ENCODE assay signal across 18 cellular contexts in the genomic region with DNA sequence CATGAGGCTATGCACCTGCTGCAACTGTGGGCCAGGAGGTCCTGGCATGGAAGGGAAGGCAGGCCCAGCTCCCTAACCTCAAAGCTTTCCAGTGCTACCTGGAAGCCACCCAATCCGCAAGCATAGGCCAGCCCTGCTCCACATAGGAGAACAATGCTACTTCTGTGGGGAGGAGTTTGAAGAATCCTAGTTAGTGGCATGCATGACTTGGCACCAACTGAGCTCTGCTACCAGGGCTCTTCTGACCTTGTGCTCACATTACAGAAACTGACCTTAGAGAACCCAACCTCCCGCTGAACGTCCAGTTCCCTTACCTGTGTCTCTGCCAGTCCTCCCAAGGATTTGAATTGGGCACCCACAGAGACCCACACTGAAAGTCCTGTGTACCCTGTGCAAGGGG. TPM values are rescaled to one million over a fixed set of nuclear protein-coding genes. Genes with fewer than 3 reads are reported as not detected.
DNase-seq lines count a peak whose midpoint lies in the region; ATAC-seq, FAIRE-seq and TF ChIP-seq lines count a peak whose summit lies in the region.
"Had no signal": no experiment of that assay in that cellular context is flagged by ENCODE, and none has a peak within 500 bp of the region (broad histone marks: within the 10 kb centered on the region; RNA-seq: fewer than 3 reads in every experiment).

No MANE protein-coding gene starts in this region.

- POLR2A ChIA-PET in HepG2 (lab: Yijun Ruan, JAX): no interaction called here
- POLR2A ChIA-PET in CD8-positive, alpha-beta memory T cell (lab: Charles Lee): no interaction called here

- no peaks in the 10 kb centered on the region for H3K4me1 Mint-ChIP-seq in CD8-positive, alpha-beta memory T cell
- peaks cover 3% of the 10 kb centered on the region; the same call in 1 of the 3 replicates for H3K4me1 Mint-ChIP-seq in GM23338
- H3K4me1 Mint-ChIP-seq: CD4-positive, alpha-beta memory T cell had no signal

- TF ChIP-seq CTCF in right lobe of liver (IDR thresholded peaks at IDR 0.05) (no peak), HepG2 (CRISPR knock-in tag; IDR thresholded peaks at IDR 0.05) (no peak), left ventricle myocardium inferior (IDR thresholded peaks at IDR 0.05; ENCODE audit: borderline replicate concordance) (no peak), GM23338 (conservative IDR thresholded peaks at IDR 0.05; ENCODE audit: low read depth in 2 of 2) (no peak)

- H3K27ac ChIP-seq in right lobe of liver: no peak overlapping the region
- no peak overlapping the region for H3K27ac ChIP-seq in HepG2 (ENCODE audit: extremely low read length, insufficient read depth, low read length)
- H3K27ac ChIP-seq in left ventricle myocardium inferior (replicated peaks): peak overlapping the region; percentile 90
- H3K27ac ChIP-seq in CD8-positive, alpha-beta memory T cell (ENCODE audit: low read depth, low read length): no peak overlapping the region
- no peak overlapping the region for H3K27ac ChIP-seq in GM23338 (ENCODE audit: low read depth)
- H3K27ac ChIP-seq: GM23248, HL-60 had no signal

- H3K79me2 ChIP-seq in HepG2 (ENCODE audit: insufficient read depth, low read length): no peaks in the 10 kb centered on the region
- H3K79me2 ChIP-seq in GM23338 (replicated peaks; ENCODE audit: insufficient read depth): no peaks in the 10 kb centered on the region

- intact Hi-C loops in right lobe of liver (cut with DNase I): no loop called here
- intact Hi-C loops in HepG2 (cut with micrococcal nuclease; ENCODE audit: unreplicated experiment): no loop called here
- intact Hi-C loops in left ventricle myocardium inferior (cut with micrococcal nuclease): no loop called here

- in situ Hi-C loops in HepG2 (cut with HindIII; ENCODE audit: extremely low pct_ligation_motif_present, low pct_unique_long_range_greater_than_20kb): no loop called here

- H3K4me1 ChIP-seq in right lobe of liver (peaks cover 0 to 6% (median 0%) of the 10 kb centered on the region in 4 donors), HepG2 (ENCODE audit: insufficient read depth, low read length) (no peaks in the 10 kb centered on the region), left ventricle myocardium inferior (peaks cover 68% of the 10 kb centered on the region), GM23338 (ENCODE audit: insufficient read depth) (no peaks in the 10 kb centered on the region)
- H3K4me1 ChIP-seq in CD8-positive, alpha-beta memory T cell (ENCODE audit: insufficient read depth, low read length): no peaks in the 10 kb centered on the region

- H4K20me1 ChIP-seq in HepG2 (ENCODE audit: insufficient read depth, low read length): no peaks in the 10 kb centered on the region
- peaks cover 14% of the 10 kb centered on the region; the same call in 1 of the 2 replicates for H4K20me1 ChIP-seq in GM23338 (replicated peaks; ENCODE audit: insufficient read depth)

- TF ChIP-seq EP300 in HepG2 (IDR thresholded peaks at IDR 0.05; ENCODE audit: low read depth in 2 of 2, low read length in 2 of 2) (no peak), HepG2 (CRISPR knock-in tag; IDR thresholded peaks at IDR 0.05; ENCODE audit: borderline replicate concordance) (no peak)

- FAIRE-seq in HepG2 (lab: Jason Lieb, UNC): no peak
- FAIRE-seq: D721Med, HTR-8/SVneo had no signal

- no peaks in the 10 kb centered on the region for H3K9me3 Mint-ChIP-seq in CD8-positive, alpha-beta memory T cell
- H3K9me3 Mint-ChIP-seq in GM23338: no peaks in the 10 kb centered on the region
- H3K9me3 Mint-ChIP-seq: CD4-positive, alpha-beta memory T cell had no signal

- no peaks in the 10 kb centered on the region for H3K27me3 Mint-ChIP-seq in CD8-positive, alpha-beta memory T cell
- peaks cover 3% of the 10 kb centered on the region for H3K27me3 Mint-ChIP-seq in GM23338 (ENCODE audit: insufficient read depth, low read depth, poor library complexity)
- H3K27me3 Mint-ChIP-seq: CD4-positive, alpha-beta memory T cell had no signal

- no peak overlapping the region for H2AFZ ChIP-seq in HepG2 (ENCODE audit: low read length)
- no peak overlapping the region for H2AFZ ChIP-seq in GM23338
- H2AFZ ChIP-seq: GM23248 had no signal

- no peak overlapping the region for H3K27ac Mint-ChIP-seq in CD8-positive, alpha-beta memory T cell
- no peak overlapping the region for H3K27ac Mint-ChIP-seq in GM23338

- no peaks in the 10 kb centered on the region for H3F3A ChIP-seq in GM23338 (replicated peaks; ENCODE audit: low read depth)

- WGBS in right lobe of liver (ENCODE audit: insufficient coverage, low coverage, low lambda C conversion rate, missing lambda C conversion rate): 28% methylated on average over 2 of the region's 3 CpGs
- 100% methylated on average over 3 of the region's 3 CpGs for WGBS in HepG2 (ENCODE audit: low lambda C conversion rate)

- H3K4me2 ChIP-seq in HepG2 (ENCODE audit: low read depth, low read length) (no peak overlapping the region), GM23338 (no peak overlapping the region)

- H3K9ac ChIP-seq in HepG2 (ENCODE audit: insufficient read depth, low read depth, low read length): no peak overlapping the region
- H3K9ac ChIP-seq: GM23248 had no signal

- DNase-seq in right lobe of liver (no peak), HepG2 (ENCODE audit: low spot score) (no peak), left ventricle myocardium inferior (peak; percentile 53), myocyte (ENCODE audit: low read depth) (peak; percentile 85), RPMI8226 (no peak), GM23338 (ENCODE audit: low spot score) (no peak), NCI-H446 treated with DMSO at 0.1 percent for 48 hours (lab: John Stamatoyannopoulos, UW) (no peak)
- no peak for DNase-seq in CD8-positive, alpha-beta memory T cell
- DNase-seq: CD4-positive, alpha-beta memory T cell; DMS79 treated with DMSO at 0.1 percent for 48 hours; GM23248; NCI-H1417 treated with DMSO at 0.1 percent for 48 hours; NCI-H1930; NCI-H2171 treated with DMSO at 0.1 percent for 48 hours; NCI-H748 treated with DMSO at 0.1 percent for 48 hours had no signal

- H3K36me3 Mint-ChIP-seq in CD8-positive, alpha-beta memory T cell: peaks cover 12 to 81% (median 44%) of the 10 kb centered on the region in 3 donors
- peaks cover 71% of the 10 kb centered on the region for H3K36me3 Mint-ChIP-seq in GM23338 (ENCODE audit: low read depth)

- H3K9me2 ChIP-seq in GM23338 (ENCODE audit: insufficient read depth): no peaks in the 10 kb centered on the region

- H3K27me3 ChIP-seq in right lobe of liver (no peaks in the 10 kb centered on the region), HepG2 (ENCODE audit: control insufficient read depth in 1 of 2, insufficient read depth in 2 of 2, low read length in 2 of 2) (no peaks in the 10 kb centered on the region), left ventricle myocardium inferior (ENCODE audit: low read depth) (no peaks in the 10 kb centered on the region), GM23338 (ENCODE audit: insufficient read depth) (no peaks in the 10 kb centered on the region)
- H3K27me3 ChIP-seq in CD8-positive, alpha-beta memory T cell (ENCODE audit: insufficient read depth, low read length, poor library complexity, severe bottlenecking): no peaks in the 10 kb centered on the region

- H3K4me3 ChIP-seq in right lobe of liver (no peak overlapping the region), HepG2 (replicated peaks in 1 of 3; ENCODE audit: insufficient read depth in 1 of 3, low read depth in 2 of 3, low read length in 3 of 3) (no peak overlapping the region), left ventricle myocardium inferior (no peak overlapping the region), GM23338 (no peak overlapping the region)
- no peak overlapping the region for H3K4me3 ChIP-seq in CD8-positive, alpha-beta memory T cell (ENCODE audit: low read length)
- H3K4me3 ChIP-seq: GM23248 had no signal

- BruUV-seq in HepG2 (replicated peaks; lab: Mats Ljungman, UMichigan): no TSS peak

- TF ChIP-seq POLR2A in right lobe of liver (IDR thresholded peaks at IDR 0.05) (no peak), HepG2 (IDR thresholded peaks at IDR 0.05; ENCODE audit: insufficient read depth in 1 of 2, low read depth in 2 of 2, low read length in 2 of 2) (no peak)

- H3K9me3 ChIP-seq in right lobe of liver: no peaks in the 10 kb centered on the region
- H3K9me3 ChIP-seq in HepG2 (ENCODE audit: low read length): no peaks in the 10 kb centered on the region
- no peaks in the 10 kb centered on the region for H3K9me3 ChIP-seq in left ventricle myocardium inferior (replicated peaks)
- no peaks in the 10 kb centered on the region for H3K9me3 ChIP-seq in CD8-positive, alpha-beta memory T cell (ENCODE audit: low read length)

- CTCF ChIA-PET in HepG2 (lab: Yijun Ruan, JAX; ENCODE audit: low intra/inter-chr PET ratio, low total read pairs): no interaction called here
- CTCF ChIA-PET in CD8-positive, alpha-beta memory T cell (lab: Charles Lee): interaction anchor here (0.8 kb wide), 1 partner anchor 12 kb away, joined by 4 read pairs; no protein-coding TSS in a partner anchor

- ATAC-seq in right lobe of liver (peak; percentile 26 to 85 (median 62)), HepG2 (no peak), GM23338 (no peak)

- peaks cover 0 to 16% (median under 1%) of the 10 kb centered on the region in 4 donors for H3K36me3 ChIP-seq in right lobe of liver
- H3K36me3 ChIP-seq in HepG2 (replicated peaks in 1 of 2; ENCODE audit: control insufficient read depth in 1 of 2, insufficient read depth in 2 of 2, low read length in 2 of 2): peaks cover 3 to 23% of the 10 kb centered on the region in 2 experiments
- H3K36me3 ChIP-seq in left ventricle myocardium inferior: peaks cover 61% of the 10 kb centered on the region
- H3K36me3 ChIP-seq in CD8-positive, alpha-beta memory T cell (ENCODE audit: insufficient read depth, low read length): no peaks in the 10 kb centered on the region
- H3K36me3 ChIP-seq in GM23338 (ENCODE audit: insufficient read depth): peaks cover 27% of the 10 kb centered on the region

- no peak overlapping the region for H3K4me3 Mint-ChIP-seq in CD8-positive, alpha-beta memory T cell
- no peak overlapping the region for H3K4me3 Mint-ChIP-seq in GM23338
- H3K4me3 Mint-ChIP-seq: CD4-positive, alpha-beta memory T cell had no signal

- TF ChIP-seq RAD21 in HepG2 (CRISPR knock-in tag; IDR thresholded peaks at IDR 0.05): no peak

RNA-seq across cellular contexts. Expression of a gene that starts 58.8 kb away (rescaled TPM):
- total RNA-seq in right lobe of liver (1 to 10 TPM; 4.0 to 5.7 (median 4.9) TPM), HepG2 (2016; rRNA removed; fragmentation: Illumina TruSeq; extraction: Trizol) (17.4 and 26.4 TPM in 2 replicates), left ventricle myocardium inferior (76.4 TPM), myocyte (20.8 and 21.0 TPM in 2 replicates)
- total RNA-seq in HepG2 (2016; cell fraction: cytosol; rRNA removed; fragmentation: Illumina TruSeq; extraction: Trizol; ENCODE audit: low read depth): 13.4 and 18.0 TPM in 2 replicates
- 17.2 and 24.3 TPM in 2 replicates for total RNA-seq in HepG2 (2016; cell fraction: insoluble cytoplasmic fraction; rRNA removed; fragmentation: Illumina TruSeq; extraction: Trizol)
- 15.8 and 18.5 TPM in 2 replicates for total RNA-seq in HepG2 (2016; cell fraction: membrane; rRNA removed; fragmentation: Illumina TruSeq; extraction: Trizol)
- total RNA-seq in HepG2 (2016; cell fraction: nucleus; rRNA removed; fragmentation: Illumina TruSeq; extraction: Trizol): 17.2 and 20.2 TPM in 2 replicates
- polyA plus RNA-seq in HepG2 (2011; rRNA removed) (4.7 and 6.2 TPM in 2 replicates), GM23338 (2016; fragmentation: Nextera tagmentation; extraction: Ambion mirVana) (58.4 and 59.4 TPM in 2 replicates)
- 1.8 and 3.0 TPM in 2 replicates for polyA plus RNA-seq in HepG2 (2011; cell fraction: cytosol; rRNA removed)
- polyA plus RNA-seq in HepG2 (2011; cell fraction: nucleus; rRNA removed): 3.3 and 4.9 TPM in 2 replicates
- 6.5 and 6.7 TPM in 2 replicates for polyA plus RNA-seq in HepG2 (2012)
- polyA plus RNA-seq in HepG2 (2016; cell fraction: cytosol; fragmentation: Illumina TruSeq; extraction: Trizol; ENCODE audit: low read depth): 2.4 and 3.1 TPM in 2 replicates
- polyA plus RNA-seq in HepG2 (2016; cell fraction: insoluble cytoplasmic fraction; fragmentation: Illumina TruSeq; extraction: Trizol; ENCODE audit: low read depth): 20.5 and 22.2 TPM in 2 replicates
- 8.3 and 9.5 TPM in 2 replicates for polyA plus RNA-seq in HepG2 (2016; cell fraction: membrane; fragmentation: Illumina TruSeq; extraction: Trizol; ENCODE audit: low read depth)
- 11.7 and 13.2 TPM in 2 replicates for polyA plus RNA-seq in HepG2 (2016; cell fraction: nucleus; fragmentation: Illumina TruSeq; extraction: Trizol; ENCODE audit: insufficient read depth, low read depth)
- polyA minus RNA-seq in HepG2 (2011; rRNA and poly(A)+ RNA removed; ENCODE audit: low replicate concordance): 11.6 and 14.8 TPM in 2 replicates
- polyA minus RNA-seq in HepG2 (2011; cell fraction: cytosol; rRNA and poly(A)+ RNA removed): 5.8 and 9.0 TPM in 2 replicates
- polyA minus RNA-seq in HepG2 (2011; cell fraction: nucleus; rRNA and poly(A)+ RNA removed): 15.5 and 18.4 TPM in 2 replicates
- polyA plus RNA-seq in myocyte (2012): 12.2 TPM
- total RNA-seq in CD8-positive, alpha-beta memory T cell: 10 to 100 TPM; 15.6 to 16.9 TPM
- polyA plus RNA-seq in CD8-positive, alpha-beta memory T cell: 5.8 TPM
- 40.5 and 41.1 TPM in 2 replicates for total RNA-seq in GM23338 (2014; rRNA removed; shearing (Covaris generic))

Comparison
In these comparisons a context has a peak if more than half of its experiments do, and no peak if none do; other contexts are left out.
1. ATAC-seq: peak in right lobe of liver (4 of 4); none in HepG2 (single experiment) and GM23338 (single experiment).
2. DNase-seq: peak in left ventricle myocardium inferior (single experiment) and myocyte (single experiment); none in right lobe of liver (0 of 3), HepG2 (single experiment), RPMI8226 (single experiment), CD8-positive, alpha-beta memory T cell (0 of 5), GM23338 (single experiment) and NCI-H446 treated with DMSO at 0.1 percent for 48 hours (single experiment).